In genomic region chr15:47294765-47295259, GRCh38 we compare ENCODE assay signal across 28 cellular contexts.
A peak's percentile ranks its signal among the peaks of the same experiment; 100 is the strongest.
DNase-seq lines count a peak whose midpoint lies in the region; ATAC-seq and TF ChIP-seq lines count a peak whose summit lies in the region.
"Had no signal": no experiment of that assay in that cellular context is flagged by ENCODE, and none has a peak within 500 bp of the region (broad histone marks: within the 10 kb centered on the region; RNA-seq: fewer than 3 reads in every experiment).

No MANE protein-coding gene starts in this region.

- in situ Hi-C loops in gastrocnemius medialis (cut with MboI; ENCODE audit: low sequenced_read_pairs in 4 of 4) (loop anchor here in 1 of 4 donors (25.0 kb wide), 1 partner anchor 108 kb away; no protein-coding TSS in a partner anchor), G401 (cut with HindIII; ENCODE audit: low sequenced_read_pairs) (no loop called here)

- TF ChIP-seq POLR2A in gastrocnemius medialis (IDR thresholded peaks at IDR 0.05): no peak

- intact Hi-C loops in A673 (cut with micrococcal nuclease; ENCODE audit: unreplicated experiment) (no loop called here), gastrocnemius medialis (cut with DNase I; ENCODE audit: low total_unique reads) (no loop called here)

- no peaks in the 10 kb centered on the region for H3K9me3 Mint-ChIP-seq in mesothelial cell of epicardium
- H3K9me3 Mint-ChIP-seq: activated naive CD4-positive, alpha-beta T cell treated with anti-CD3 and anti-CD28 coated beads, Interleukin-2, amount 10 ng/mL, durations not matched to agents 7 days and 5 days; nephron progenitor cell had no signal

- no peak overlapping the region for H3K4me3 Mint-ChIP-seq in mesothelial cell of epicardium
- H3K4me3 Mint-ChIP-seq: activated CD8-positive, alpha-beta T cell treated with anti-CD3 and anti-CD28 coated beads, Interleukin-2, amount 10 ng/mL, durations not matched to agents 7 days and 5 days; activated naive CD4-positive, alpha-beta T cell treated with anti-CD3 and anti-CD28 coated beads, Interleukin-2, amount 10 ng/mL, durations not matched to agents 7 days and 5 days; nephron progenitor cell had no signal

- TF ChIP-seq CTCF in A673 (conservative IDR thresholded peaks at IDR 0.05; ENCODE audit: low read depth, low read length) (no peak), fibroblast of the aortic adventitia (IDR thresholded peaks at IDR 0.05; ENCODE audit: insufficient read depth, low read length) (no peak), mesothelial cell of epicardium (IDR thresholded peaks at IDR 0.05; ENCODE audit: unreplicated experiment) (no peak), gastrocnemius medialis (IDR thresholded peaks at IDR 0.05 in 4 of 5, conservative IDR thresholded peaks at IDR 0.05 in 1 of 5) (no peak)

- BruUV-seq in A673 (replicated peaks; lab: Mats Ljungman, UMichigan): no TSS peak

- H3K27me3 Mint-ChIP-seq in mesothelial cell of epicardium (ENCODE audit: low read depth): no peaks in the 10 kb centered on the region
- H3K27me3 Mint-ChIP-seq: activated naive CD4-positive, alpha-beta T cell treated with anti-CD3 and anti-CD28 coated beads, Interleukin-2, amount 10 ng/mL, durations not matched to agents 7 days and 5 days had no signal

- H3K4me1 Mint-ChIP-seq in mesothelial cell of epicardium: peaks cover 39% of the 10 kb centered on the region
- H3K4me1 Mint-ChIP-seq: activated naive CD4-positive, alpha-beta T cell treated with anti-CD3 and anti-CD28 coated beads, Interleukin-2, amount 10 ng/mL, durations not matched to agents 7 days and 5 days had no signal

- DNase-seq in A673 (ENCODE audit: low spot score) (no peak), adipocyte (ENCODE audit: low read depth) (peak; percentile 52), fibroblast of the aortic adventitia (ENCODE audit: low read depth) (peak; percentile 10), mesothelial cell of epicardium (ENCODE audit: low spot score in 2 of 2, unreplicated experiment in 2 of 2) (no peak), SIG-M5 (lab: John Stamatoyannopoulos, UW) (no peak), gastrocnemius medialis (no peak), GM19238 (ENCODE audit: insufficient read length, low spot score) (no peak), G401 (ENCODE audit: low spot score) (no peak)
- DNase-seq: 8988T; activated CD4-positive, alpha-beta T cell treated with anti-CD3 and anti-CD28 coated beads for 1 hour; activated CD8-positive, alpha-beta T cell treated with anti-CD3 and anti-CD28 coated beads, Interleukin-2, amount 10 ng/mL, durations not matched to agents 7 days and 5 days; activated naive CD4-positive, alpha-beta T cell treated with anti-CD3 and anti-CD28 coated beads, Interleukin-2, amount 10 ng/mL, durations not matched to agents 7 days and 5 days; amniotic stem cell; effector CD4-positive, alpha-beta T cell; heart left ventricle; MM.1S; NCI-H1417 treated with DMSO at 0.1 percent for 48 hours; NCI-H2081 treated with DMSO at 0.1 percent for 48 hours; NCI-H345; nephron progenitor cell; ovary; SHP77 treated with DMSO at 0.1 percent for 48 hours; stimulated activated CD4-positive, alpha-beta T cell treated with anti-CD3 and anti-CD28 coated beads, Interleukin-1b, Interleukin-23, amount 100 ng/mL, for 48 hours; stimulated activated naive CD4-positive, alpha-beta T cell treated with Interleukin-2 at 50 U/mL for 16 hours; SW 1271; upper lobe of right lung had no signal

- H3K27me3 ChIP-seq in A673 (replicated peaks; ENCODE audit: insufficient read depth, low read depth, low read length, poor library complexity): no peaks in the 10 kb centered on the region
- no peaks in the 10 kb centered on the region for H3K27me3 ChIP-seq in adipocyte (replicated peaks; ENCODE audit: control insufficient read depth, insufficient read depth, low read length)
- H3K27me3 ChIP-seq in gastrocnemius medialis: no peaks in the 10 kb centered on the region
- H3K27me3 ChIP-seq: heart left ventricle, ovary, suprapubic skin, upper lobe of right lung had no signal

- CTCF ChIA-PET in A673 (lab: Charles Lee): no interaction called here

- POLR2A ChIA-PET in A673 (lab: Charles Lee; ENCODE audit: low non-redundant PET): no interaction called here

- ATAC-seq in gastrocnemius medialis: no peak
- ATAC-seq: activated CD8-positive, alpha-beta T cell treated with anti-CD3 and anti-CD28 coated beads, Interleukin-2, amount 10 ng/mL, durations not matched to agents 7 days and 5 days; heart left ventricle; upper lobe of right lung had no signal

- H3K4me1 ChIP-seq in A673 (ENCODE audit: insufficient read depth, low read length, poor library complexity, severe bottlenecking) (peaks cover 65% of the 10 kb centered on the region), adipocyte (ENCODE audit: control insufficient read depth, insufficient read depth, low read length) (peaks cover 30% of the 10 kb centered on the region), gastrocnemius medialis (peaks cover 0 to 10% of the 10 kb centered on the region in 2 donors)

- peak overlapping the region; percentile 49 for H3K27ac Mint-ChIP-seq in mesothelial cell of epicardium
- H3K27ac Mint-ChIP-seq: activated CD8-positive, alpha-beta T cell treated with anti-CD3 and anti-CD28 coated beads, Interleukin-2, amount 10 ng/mL, durations not matched to agents 7 days and 5 days; activated naive CD4-positive, alpha-beta T cell treated with anti-CD3 and anti-CD28 coated beads, Interleukin-2, amount 10 ng/mL, durations not matched to agents 7 days and 5 days; nephron progenitor cell had no signal

- H3K4me3 ChIP-seq in A673 (ENCODE audit: low read depth, low read length, poor library complexity, severe bottlenecking) (no peak overlapping the region), adipocyte (ENCODE audit: low read length) (no peak overlapping the region), fibroblast of the aortic adventitia (ENCODE audit: low read depth, low read length) (no peak overlapping the region), gastrocnemius medialis (no peak overlapping the region)
- H3K4me3 ChIP-seq: heart left ventricle, ovary, suprapubic skin, upper lobe of right lung had no signal

- H3K36me3 ChIP-seq in A673 (ENCODE audit: insufficient read depth, low read length, poor library complexity, severe bottlenecking) (no peaks in the 10 kb centered on the region), adipocyte (ENCODE audit: control insufficient read depth, insufficient read depth, low read length, severe bottlenecking) (no peaks in the 10 kb centered on the region), gastrocnemius medialis (no peaks in the 10 kb centered on the region)
- H3K36me3 ChIP-seq: heart left ventricle, ovary, suprapubic skin, upper lobe of right lung had no signal

- H3K9ac ChIP-seq in adipocyte (ENCODE audit: low read length): no peak overlapping the region
- H3K9ac ChIP-seq: KMS-11 had no signal

- H3K36me3 Mint-ChIP-seq in mesothelial cell of epicardium: no peaks in the 10 kb centered on the region
- H3K36me3 Mint-ChIP-seq: activated naive CD4-positive, alpha-beta T cell treated with anti-CD3 and anti-CD28 coated beads, Interleukin-2, amount 10 ng/mL, durations not matched to agents 7 days and 5 days had no signal

- H3K9me3 ChIP-seq in A673 (ENCODE audit: low read depth, low read length, poor library complexity, severe bottlenecking) (no peaks in the 10 kb centered on the region), adipocyte (ENCODE audit: control insufficient read depth, low read length) (no peaks in the 10 kb centered on the region), gastrocnemius medialis (no peaks in the 10 kb centered on the region)
- H3K9me3 ChIP-seq: suprapubic skin, upper lobe of right lung had no signal

- H3K27ac ChIP-seq in A673 (ENCODE audit: low read depth, low read length, poor library complexity, severe bottlenecking) (peak overlapping the region; percentile 72), gastrocnemius medialis (no peak overlapping the region)
- H3K27ac ChIP-seq: heart left ventricle, KMS-11, ovary, suprapubic skin, upper lobe of right lung had no signal

Comparison
In these comparisons a context has a peak if more than half of its experiments do, and no peak if none do; other contexts are left out.
1. DNase-seq: peak in adipocyte (single experiment) and fibroblast of the aortic adventitia (single experiment); none in A673 (single experiment), mesothelial cell of epicardium (0 of 2), SIG-M5 (single experiment), gastrocnemius medialis (0 of 2), GM19238 (single experiment) and G401 (single experiment).